ENCODE assay signal across 20 cellular contexts in the genomic region with DNA sequence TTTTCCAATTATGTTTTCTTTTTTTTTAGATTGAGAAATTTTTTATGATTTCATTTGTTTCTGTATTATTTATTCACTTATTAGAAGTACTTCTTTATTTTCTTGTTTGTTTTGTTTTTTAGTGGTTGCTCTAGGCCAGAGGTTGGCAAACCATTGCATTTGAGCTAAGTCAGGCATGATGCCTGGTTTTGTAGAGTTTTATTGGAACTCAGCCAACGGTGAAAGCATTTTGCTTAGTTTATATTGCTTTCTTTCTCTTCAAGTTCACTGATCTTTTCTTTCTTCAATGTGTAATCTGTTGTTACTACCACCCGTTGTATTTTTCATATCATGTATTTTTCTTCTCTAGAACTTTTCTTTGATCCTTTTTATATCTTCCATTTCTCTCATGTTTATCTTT. TPM values are rescaled to one million over a fixed set of nuclear protein-coding genes. Genes with fewer than 3 reads are reported as not detected.
DNase-seq lines count a peak whose midpoint lies in the region; ATAC-seq, FAIRE-seq and TF ChIP-seq lines count a peak whose summit lies in the region.
"Had no signal": no experiment of that assay in that cellular context is flagged by ENCODE, and none has a peak within 500 bp of the region (broad histone marks: within the 10 kb centered on the region; RNA-seq: fewer than 3 reads in every experiment).

No MANE protein-coding gene starts in this region.

- peak; percentile 71 for FAIRE-seq in H54 (lab: Jason Lieb, UNC)

- H3K27ac ChIP-seq in right atrium auricular region = no peak overlapping the region

- no peaks in the 10 kb centered on the region for H3K27me3 ChIP-seq in right atrium auricular region

- ATAC-seq in GM18517 (IDR thresholded peaks at IDR 0.05; ENCODE audit: unreplicated experiment) = no peak
- ATAC-seq: Panc1 had no signal

- H3K4me1 ChIP-seq in right atrium auricular region = no peaks in the 10 kb centered on the region

- DNase-seq in H54 (ENCODE audit: insufficient read length, low spot score) (no peak), RPMI7951 (ENCODE audit: low read depth) (peak; percentile 6), fibroblast of villous mesenchyme (ENCODE audit: low read depth) (peak; percentile 1), NCI-H446 treated with DMSO at 0.1 percent for 48 hours (lab: John Stamatoyannopoulos, UW) (no peak), mesenteric fat pad (ENCODE audit: low spot score) (no peak), right atrium auricular region (ENCODE audit: low spot score) (no peak)
- DNase-seq: CD8-positive, alpha-beta memory T cell; H9; HFFc6; IMR-90; NCI-H1092 treated with DMSO at 0.1 percent for 48 hours; NCI-H1436 treated with DMSO at 0.1 percent for 48 hours; NCI-H1930; NCI-H2107; NCI-H446; NCI-H526 treated with DMSO at 0.1 percent for 48 hours; SHP77 treated with DMSO at 0.1 percent for 48 hours; T-helper 1 cell had no signal

- TF ChIP-seq CTCF in fibroblast of villous mesenchyme (IDR thresholded peaks at IDR 0.05; ENCODE audit: insufficient read depth, low read depth, low read length) (no peak), right atrium auricular region (IDR thresholded peaks at IDR 0.05) (no peak)

- peaks cover 39 to 87% of the 10 kb centered on the region in 2 donors for H3K9me3 ChIP-seq in right atrium auricular region

- no peak for TF ChIP-seq POLR2A in H54 (IDR thresholded peaks at IDR 0.05; ENCODE audit: low read depth, low read length)

- no peak overlapping the region for H3K4me3 ChIP-seq in fibroblast of villous mesenchyme (ENCODE audit: low read depth, low read length)
- H3K4me3 ChIP-seq in right atrium auricular region = no peak overlapping the region

- H3K36me3 ChIP-seq in right atrium auricular region = peaks cover 50% of the 10 kb centered on the region

RNA-seq across cellular contexts. Expression of a gene that starts 19.7 kb away (rescaled TPM):
- 5.5 and 13.8 TPM in 2 replicates for total RNA-seq in RPMI7951 (2014; rRNA removed; shearing (Covaris generic))
- 4.2 and 8.2 TPM in 2 replicates for total RNA-seq in fibroblast of villous mesenchyme
- 5.3 TPM for total RNA-seq in mesenteric fat pad
- total RNA-seq in right atrium auricular region = 1 to 10 TPM; 4.0 to 5.6 TPM

RNA-seq across cellular contexts. Expression of a gene that starts 40.5 kb away (rescaled TPM):
- total RNA-seq in RPMI7951 (2014; rRNA removed; shearing (Covaris generic)) = 8.8 and 12.1 TPM in 2 replicates
- total RNA-seq in fibroblast of villous mesenchyme = 10.3 and 13.4 TPM in 2 replicates
- 5.2 TPM for total RNA-seq in mesenteric fat pad
- total RNA-seq in right atrium auricular region = 1 to 10 TPM; 6.2 to 6.4 TPM

Comparison
In these comparisons a context has a peak if more than half of its experiments do, and no peak if none do; other contexts are left out.
1. DNase-seq: peak in RPMI7951 (single experiment) and fibroblast of villous mesenchyme (single experiment); none in H54 (single experiment), NCI-H446 treated with DMSO at 0.1 percent for 48 hours (single experiment), mesenteric fat pad (single experiment) and right atrium auricular region (single experiment).